8 cellular contexts compared by ENCODE assay signal in the genomic region with DNA sequence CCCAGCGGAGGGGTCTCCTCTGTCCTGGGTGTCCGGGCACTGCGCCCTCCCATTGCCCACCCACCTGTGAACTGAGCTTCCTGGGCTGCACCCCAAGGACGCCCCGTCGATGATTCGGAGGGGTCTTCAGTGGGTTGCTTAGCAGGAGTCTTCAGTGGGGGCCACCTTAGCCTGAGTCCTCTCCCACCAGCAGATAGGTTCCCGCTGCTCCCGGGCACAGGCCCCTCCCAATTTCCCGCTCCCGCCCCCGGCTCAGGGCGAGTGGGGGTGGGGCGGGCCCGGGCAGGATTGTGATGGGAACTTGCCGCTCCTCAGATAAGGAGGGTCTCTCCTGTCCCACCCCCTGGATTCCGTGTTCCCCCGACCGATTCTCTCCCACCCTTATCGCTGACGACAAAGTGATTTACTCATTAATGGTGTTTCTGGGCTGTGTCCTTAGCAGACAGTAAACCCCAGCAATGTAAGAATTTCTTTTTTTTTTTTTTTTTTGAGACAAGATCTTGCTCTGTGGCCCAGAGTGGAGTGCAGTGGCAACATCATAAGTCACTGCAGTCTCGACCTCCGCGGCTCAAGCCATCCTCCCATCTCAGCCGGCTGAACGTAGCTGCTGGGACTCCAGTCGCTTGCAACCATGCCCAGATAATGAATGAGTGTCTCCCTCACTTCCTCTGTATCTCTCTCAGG. TPM values are rescaled to one million over a fixed set of nuclear protein-coding genes. Genes with fewer than 3 reads are reported as not detected.
DNase-seq lines count a peak whose midpoint lies in the region; ATAC-seq and TF ChIP-seq lines count a peak whose summit lies in the region.

No MANE protein-coding gene starts in this region.

- H3K36me3 ChIP-seq in ES-I3 (ENCODE audit: insufficient read depth, low read length) (no peaks in the 10 kb centered on the region), mucosa of descending colon (ENCODE audit: low read depth) (no peaks in the 10 kb centered on the region)
- no peaks in the 10 kb centered on the region for H3K36me3 ChIP-seq in effector memory CD4-positive, alpha-beta T cell (ENCODE audit: control insufficient read depth, insufficient read depth, low read length)

- H3K27ac ChIP-seq in RWPE1: peak overlapping the region; percentile 91
- no peak overlapping the region for H3K27ac ChIP-seq in effector memory CD4-positive, alpha-beta T cell (ENCODE audit: insufficient read depth, low read length, poor library complexity, severe bottlenecking)

- POLR2A ChIA-PET in RWPE1 (lab: Yijun Ruan, JAX; ENCODE audit: low non-redundant PET): interaction anchor here (0.8 kb wide), 1 partner anchor 9 kb away, joined by 5 read pairs; no protein-coding TSS in a partner anchor

- peak; percentile 60 for DNase-seq in 8988T
- peak; percentile 70 for DNase-seq in RWPE1 (ENCODE audit: low spot score)
- peak in 1 of 3 donors; percentile 30 for DNase-seq in effector memory CD4-positive, alpha-beta T cell
- DNase-seq in mucosa of descending colon: no peak

- H3K9ac ChIP-seq in ES-I3 (ENCODE audit: low read depth, low read length): peak overlapping the region; percentile 85; the same call in 1 of the 2 replicates

- H3K4me1 ChIP-seq in ES-I3 (ENCODE audit: insufficient read depth, low read length) (0 out of 2 replicates have a peak, but pooled peaks cover 8% of the 10 kb centered on the region), mucosa of descending colon (ENCODE audit: low read depth) (peaks cover 20% of the 10 kb centered on the region)
- H3K4me1 ChIP-seq in effector memory CD4-positive, alpha-beta T cell (ENCODE audit: control insufficient read depth, insufficient read depth, low read length, poor library complexity, severe bottlenecking): peaks cover 31% of the 10 kb centered on the region

- peaks cover 51% of the 10 kb centered on the region for H3K27me3 ChIP-seq in effector memory CD4-positive, alpha-beta T cell (replicated peaks; ENCODE audit: control insufficient read depth, insufficient read depth, low read length, poor library complexity, severe bottlenecking)

- peak; percentile 13 for ATAC-seq in mucosa of descending colon
- no peak for ATAC-seq in GM21723 (IDR thresholded peaks at IDR 0.05; ENCODE audit: unreplicated experiment)
- no peak for ATAC-seq in HG02678 (IDR thresholded peaks at IDR 0.05; ENCODE audit: unreplicated experiment)
- ATAC-seq in GM19035 (IDR thresholded peaks at IDR 0.05; ENCODE audit: unreplicated experiment): no peak

- CTCF ChIA-PET in RWPE1 (lab: Yijun Ruan, JAX): interaction anchor here (0.6 to 2.0 kb wide), 4 partner anchors 8 to 187 kb away, joined by 3 to 8 read pairs (median 4); no protein-coding TSS in a partner anchor

- TF ChIP-seq CTCF in RWPE1 (conservative IDR thresholded peaks at IDR 0.05; ENCODE audit: low read depth) (no peak), mucosa of descending colon (IDR thresholded peaks at IDR 0.05) (no peak)

- no peaks in the 10 kb centered on the region for H3K9me3 ChIP-seq in ES-I3 (ENCODE audit: control insufficient read depth, insufficient read depth, low read length)
- H3K9me3 ChIP-seq in effector memory CD4-positive, alpha-beta T cell (ENCODE audit: control insufficient read depth, low read length): no peaks in the 10 kb centered on the region
- H3K9me3 ChIP-seq in mucosa of descending colon: no peaks in the 10 kb centered on the region

- intact Hi-C loops in mucosa of descending colon (cut with DNase I, micrococcal nuclease): no loop called here

- peak overlapping the region; percentile 33 for H3K4me3 ChIP-seq in effector memory CD4-positive, alpha-beta T cell (ENCODE audit: insufficient read depth, low read depth, low read length, poor library complexity, severe bottlenecking)
- no peak overlapping the region for H3K4me3 ChIP-seq in mucosa of descending colon

RNA-seq across cellular contexts. Expression of a gene that starts 0.7 kb away (rescaled TPM):
- under 1 TPM in 2 of 3 donors, not detected in 1; 0.23 to 0.31 TPM for total RNA-seq in mucosa of descending colon

RNA-seq across cellular contexts. Expression of a gene that starts 14.7 kb away (rescaled TPM):
- total RNA-seq in mucosa of descending colon: 10 to 100 TPM; 57.5 to 75.7 (median 61.0) TPM

RNA-seq across cellular contexts. Expression of a gene that starts 25.8 kb away (rescaled TPM):
- total RNA-seq in mucosa of descending colon: 100 to 1,000 TPM in 1 of 3 donors, 10 to 100 TPM in 2; 63.0 to 119 (median 93.5) TPM

RNA-seq across cellular contexts. Expression of a gene that starts 47.9 kb away (rescaled TPM):
- total RNA-seq in mucosa of descending colon: 10 to 100 TPM; 12.0 to 23.3 (median 17.0) TPM

RNA-seq across cellular contexts. Expression of a gene that starts 50.9 kb away (rescaled TPM):
- 10 to 100 TPM in 2 of 3 donors, 1 to 10 TPM in 1; 6.1 to 12.1 (median 11.9) TPM for total RNA-seq in mucosa of descending colon

Comparison
In these comparisons a context has a peak if more than half of its experiments do, and no peak if none do; other contexts are left out.
1. DNase-seq: peak in 8988T (single experiment) and RWPE1 (single experiment); none in mucosa of descending colon (0 of 3).